Comparison of ENCODE assay signal across 16 cellular contexts in the genomic region with DNA sequence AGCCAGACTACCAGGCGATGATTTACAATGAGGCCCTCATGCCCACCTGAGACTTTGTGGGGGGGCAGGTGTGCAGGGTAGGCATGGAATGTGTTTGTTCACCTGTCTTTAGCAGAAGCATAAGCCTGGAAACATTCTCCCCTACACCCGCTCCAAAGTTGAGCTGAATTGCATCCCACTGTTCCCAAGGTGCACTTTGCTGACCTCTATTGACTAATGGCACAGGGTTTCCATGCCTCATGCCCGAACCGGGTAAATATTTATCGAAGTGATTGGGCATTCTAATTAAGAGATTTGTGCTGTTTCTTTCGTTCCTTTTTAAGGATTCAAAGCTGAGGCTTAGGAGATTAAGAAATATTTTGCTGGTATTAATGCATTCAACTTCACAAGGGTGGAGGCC.
"Had no signal": no experiment of that assay in that cellular context is flagged by ENCODE, and none has a peak within 500 bp of the region (broad histone marks: within the 10 kb centered on the region; RNA-seq: fewer than 3 reads in every experiment).

No MANE protein-coding gene starts in this region.

- H3K36me3 ChIP-seq: thoracic aorta, upper lobe of right lung had no signal

- DNase-seq: activated CD4-positive, alpha-beta T cell treated with anti-CD3 and anti-CD28 coated beads, Interleukin-2, amount 10 ng/mL, durations not matched to agents 7 days and 5 days; activated CD8-positive, alpha-beta T cell treated with anti-CD3 and anti-CD28 coated beads, Interleukin-2, amount 10 ng/mL, durations not matched to agents 7 days and 5 days; activated naive CD4-positive, alpha-beta T cell treated with anti-CD3 and anti-CD28 coated beads for 36 hours; activated T-cell treated with anti-CD3 and anti-CD28 coated beads, Interleukin-2, amount 50 U/mL, for 24 hours; effector memory CD8-positive, alpha-beta T cell; hippocampal formation; left cardiac atrium; retina; stimulated activated naive B cell treated with anti-CD40 and anti-IgM and Interleukin-4, amounts not matched to agents 10 μg/mL and 1 μg/mL and 100 μg/mL, for 72 hours; T1000; upper lobe of right lung had no signal

- H3K27ac ChIP-seq: body of pancreas, thoracic aorta, upper lobe of right lung had no signal

- H3K27me3 ChIP-seq: body of pancreas, upper lobe of right lung had no signal

- H3K4me3 ChIP-seq: body of pancreas, lung, thoracic aorta, upper lobe of right lung had no signal

- ATAC-seq: activated CD8-positive, alpha-beta T cell treated with anti-CD3 and anti-CD28 coated beads, Interleukin-2, amount 10 ng/mL, durations not matched to agents 7 days and 5 days; body of pancreas; effector memory CD8-positive, alpha-beta T cell; left cardiac atrium; natural killer cell treated with Interleukin-12 subunit alpha and Interleukin-12 subunit beta and Interleukin-15 and Interleukin-18, amount 100 ng/mL, for 72 hours; stimulated activated naive B cell treated with anti-CD40 and anti-IgM and Interleukin-4, amounts not matched to agents 10 μg/mL and 1 μg/mL and 100 μg/mL, for 72 hours; upper lobe of right lung had no signal

- FAIRE-seq: islet of Langerhans had no signal

- H3K9me3 ChIP-seq: body of pancreas, thoracic aorta, upper lobe of right lung had no signal
